19 cellular contexts compared by ENCODE assay signal in genomic region chr5:17620627-17621026, GRCh38. TPM values are rescaled to one million over a fixed set of nuclear protein-coding genes. Genes with fewer than 3 reads are reported as not detected.
A peak's percentile ranks its signal among the peaks of the same experiment; 100 is the strongest.
DNase-seq lines count a peak whose midpoint lies in the region; ATAC-seq and TF ChIP-seq lines count a peak whose summit lies in the region.
"Had no signal": no experiment of that assay in that cellular context is flagged by ENCODE, and none has a peak within 500 bp of the region (broad histone marks: within the 10 kb centered on the region; RNA-seq: fewer than 3 reads in every experiment).

No MANE protein-coding gene starts in this region.

- ATAC-seq in effector memory CD8-positive, alpha-beta T cell (replicated peaks): no peak
- ATAC-seq: left ventricle myocardium superior had no signal

- TF ChIP-seq CTCF in WERI-Rb-1 (IDR thresholded peaks at IDR 0.05; ENCODE audit: low read depth, low read length): peak; percentile 59
- peak; percentile 32 for TF ChIP-seq CTCF in neural crest cell (conservative IDR thresholded peaks at IDR 0.05)

- no peaks in the 10 kb centered on the region for H3K4me1 Mint-ChIP-seq in neural crest cell
- H3K4me1 Mint-ChIP-seq in effector memory CD8-positive, alpha-beta T cell (ENCODE audit: low read depth in 2 of 2): no peaks in the 10 kb centered on the region

- no peaks in the 10 kb centered on the region for H3K9me3 ChIP-seq in WERI-Rb-1 (ENCODE audit: severe bottlenecking)
- H3K9me3 ChIP-seq: prostate gland, uterus had no signal

- DNase-seq in ELF-1 (ENCODE audit: low read depth, low spot score): peak; percentile 38
- DNase-seq in Jurkat, Clone E6-1 (ENCODE audit: low read depth, low spot score): peak; percentile 15
- DNase-seq in WERI-Rb-1: no peak
- DNase-seq in neural crest cell (ENCODE audit: low read depth, low spot score): no peak
- DNase-seq in effector memory CD8-positive, alpha-beta T cell: no peak
- DNase-seq in UCSD-AML1 (lab: John Stamatoyannopoulos, UW; ENCODE audit: unreplicated experiment): no peak
- no peak for DNase-seq in NCI-H2081 treated with DMSO at 0.1 percent for 48 hours (lab: John Stamatoyannopoulos, UW)
- DNase-seq: activated CD8-positive, alpha-beta memory T cell treated with anti-CD3 and anti-CD28 coated beads, Interleukin-2, amount 50 U/mL, for 4 hours; activated naive CD4-positive, alpha-beta T cell treated with anti-CD3 and anti-CD28 coated beads for 36 hours; CD4-positive, alpha-beta T cell; hypothalamus; left ventricle myocardium superior; NCI-H1105; OCI-M1; stimulated activated CD4-positive, alpha-beta T cell treated with anti-CD3 and anti-CD28 coated beads, Interleukin-12 subunit alpha, Interleukin-12 subunit beta, amount 100 ng/mL, for 4 hours; uterus had no signal

- H3K4me3 ChIP-seq in Jurkat, Clone E6-1 (ENCODE audit: low read length): no peak overlapping the region
- no peak overlapping the region for H3K4me3 ChIP-seq in WERI-Rb-1 (ENCODE audit: low read depth, low read length)
- H3K4me3 ChIP-seq: prostate gland, uterus had no signal

- peaks cover 10% of the 10 kb centered on the region for H3K9me3 Mint-ChIP-seq in neural crest cell
- peaks cover 4 to 32% of the 10 kb centered on the region in 2 donors for H3K9me3 Mint-ChIP-seq in effector memory CD8-positive, alpha-beta T cell
- H3K9me3 Mint-ChIP-seq: CD4-positive, alpha-beta T cell had no signal

- H3K36me3 Mint-ChIP-seq in neural crest cell (ENCODE audit: low read depth): no peaks in the 10 kb centered on the region
- no peaks in the 10 kb centered on the region for H3K36me3 Mint-ChIP-seq in effector memory CD8-positive, alpha-beta T cell (ENCODE audit: insufficient read depth)

- H3K36me3 ChIP-seq in WERI-Rb-1: no peaks in the 10 kb centered on the region
- H3K36me3 ChIP-seq: prostate gland, uterus had no signal

- H3K4me3 Mint-ChIP-seq in neural crest cell: no peak overlapping the region
- no peak overlapping the region for H3K4me3 Mint-ChIP-seq in effector memory CD8-positive, alpha-beta T cell
- H3K4me3 Mint-ChIP-seq: activated naive CD4-positive, alpha-beta T cell treated with anti-CD3 and anti-CD28 coated beads for 36 hours; CD4-positive, alpha-beta T cell; stimulated activated naive CD8-positive, alpha-beta T cell treated with anti-CD3 and anti-CD28 coated beads, Interleukin-15, Interleukin-2, amounts not matched to agents 100 ng/mL and 50 ng/mL, for 24 hours had no signal

- no peak overlapping the region for H3K27ac ChIP-seq in WERI-Rb-1
- H3K27ac ChIP-seq: prostate gland, uterus had no signal

- H3K27me3 ChIP-seq in WERI-Rb-1 (ENCODE audit: insufficient read depth, low read depth, severe bottlenecking): no peaks in the 10 kb centered on the region
- H3K27me3 ChIP-seq: uterus had no signal

- H3K27ac Mint-ChIP-seq in neural crest cell (ENCODE audit: unreplicated experiment): no peak overlapping the region
- no peak overlapping the region for H3K27ac Mint-ChIP-seq in effector memory CD8-positive, alpha-beta T cell
- H3K27ac Mint-ChIP-seq: activated naive CD4-positive, alpha-beta T cell treated with anti-CD3 and anti-CD28 coated beads for 36 hours; CD4-positive, alpha-beta T cell; stimulated activated naive CD8-positive, alpha-beta T cell treated with anti-CD3 and anti-CD28 coated beads, Interleukin-15, Interleukin-2, amounts not matched to agents 100 ng/mL and 50 ng/mL, for 24 hours had no signal

- H3K27me3 Mint-ChIP-seq in neural crest cell (ENCODE audit: low read depth): no peaks in the 10 kb centered on the region
- no peaks in the 10 kb centered on the region for H3K27me3 Mint-ChIP-seq in effector memory CD8-positive, alpha-beta T cell
- H3K27me3 Mint-ChIP-seq: CD4-positive, alpha-beta T cell; stimulated activated naive CD8-positive, alpha-beta T cell treated with anti-CD3 and anti-CD28 coated beads, Interleukin-15, Interleukin-2, amounts not matched to agents 100 ng/mL and 50 ng/mL, for 24 hours had no signal

RNA-seq across cellular contexts. Expression of gene TAF11L12, which starts 10.4 kb away (rescaled TPM):
- polyA plus RNA-seq in Jurkat, Clone E6-1 (2012; ENCODE audit: insufficient read depth, insufficient read length): not detected
- not detected in 2 replicates for total RNA-seq in neural crest cell
- total RNA-seq: activated naive CD4-positive, alpha-beta T cell treated with anti-CD3 and anti-CD28 coated beads for 36 hours; CD4-positive, alpha-beta T cell; dermis microvascular lymphatic vessel endothelial cell; left ventricle myocardium superior; prostate gland; uterus had no signal

RNA-seq across cellular contexts. Expression of gene TAF11L13, which starts 11.3 kb away (rescaled TPM):
- not detected for polyA plus RNA-seq in Jurkat, Clone E6-1 (2012; ENCODE audit: insufficient read depth, insufficient read length)
- total RNA-seq in neural crest cell: not detected in 2 replicates
- total RNA-seq: activated naive CD4-positive, alpha-beta T cell treated with anti-CD3 and anti-CD28 coated beads for 36 hours; CD4-positive, alpha-beta T cell; dermis microvascular lymphatic vessel endothelial cell; left ventricle myocardium superior; prostate gland; uterus had no signal

RNA-seq across cellular contexts. Expression of gene TAF11L14, which starts 13.6 kb away (rescaled TPM):
- polyA plus RNA-seq in Jurkat, Clone E6-1 (2012; ENCODE audit: insufficient read depth, insufficient read length): not detected
- not detected in 2 replicates for total RNA-seq in neural crest cell
- total RNA-seq: activated naive CD4-positive, alpha-beta T cell treated with anti-CD3 and anti-CD28 coated beads for 36 hours; CD4-positive, alpha-beta T cell; dermis microvascular lymphatic vessel endothelial cell; left ventricle myocardium superior; prostate gland; uterus had no signal

RNA-seq across cellular contexts. Expression of gene TAF11L11, which starts 16.6 kb away (rescaled TPM):
- not detected for polyA plus RNA-seq in Jurkat, Clone E6-1 (2012; ENCODE audit: insufficient read depth, insufficient read length)
- total RNA-seq in neural crest cell: not detected in 2 replicates
- total RNA-seq: activated naive CD4-positive, alpha-beta T cell treated with anti-CD3 and anti-CD28 coated beads for 36 hours; CD4-positive, alpha-beta T cell; dermis microvascular lymphatic vessel endothelial cell; left ventricle myocardium superior; prostate gland; uterus had no signal

RNA-seq across cellular contexts. Expression of gene TAF11L10, which starts 23.0 kb away (rescaled TPM):
- not detected for polyA plus RNA-seq in Jurkat, Clone E6-1 (2012; ENCODE audit: insufficient read depth, insufficient read length)
- not detected in 2 replicates for total RNA-seq in neural crest cell
- total RNA-seq: activated naive CD4-positive, alpha-beta T cell treated with anti-CD3 and anti-CD28 coated beads for 36 hours; CD4-positive, alpha-beta T cell; dermis microvascular lymphatic vessel endothelial cell; left ventricle myocardium superior; prostate gland; uterus had no signal

Comparison
In these comparisons a context has a peak if more than half of its experiments do, and no peak if none do; other contexts are left out.
1. DNase-seq: peak in ELF-1 (single experiment) and Jurkat, Clone E6-1 (single experiment); none in WERI-Rb-1 (single experiment), neural crest cell (single experiment), effector memory CD8-positive, alpha-beta T cell (0 of 3), UCSD-AML1 (single experiment) and NCI-H2081 treated with DMSO at 0.1 percent for 48 hours (single experiment).